Comparison of ENCODE assay signal across 8 cellular contexts in genomic region chr12:107917912-107918800, GRCh38.
DNase-seq lines count a peak whose midpoint lies in the region; ATAC-seq and TF ChIP-seq lines count a peak whose summit lies in the region.

No MANE protein-coding gene starts in this region.

- ATAC-seq in T-cell (replicated peaks in 1 of 4), result no peak
- ATAC-seq in HG02678 (IDR thresholded peaks at IDR 0.05; ENCODE audit: unreplicated experiment), result no peak

- no peak overlapping the region for H3K4me3 ChIP-seq in uterus

- intact Hi-C loops in uterus (cut with DNase I; ENCODE audit: low total_unique reads), result no loop called here

- peaks cover 0 to 3% (median 0%) of the 10 kb centered on the region in 3 donors for H3K4me1 Mint-ChIP-seq in T-cell

- no peak overlapping the region for H3K27ac Mint-ChIP-seq in T-cell

- peak; percentile 12 to 53 (median 36) for TF ChIP-seq CTCF in uterus (IDR thresholded peaks at IDR 0.05)

- no peak overlapping the region for H3K4me3 Mint-ChIP-seq in T-cell

- H3K4me1 ChIP-seq in uterus, result no peaks in the 10 kb centered on the region

- H3K9me3 ChIP-seq in uterus, result no peaks in the 10 kb centered on the region

- no peaks in the 10 kb centered on the region for H3K27me3 ChIP-seq in uterus

- no peak for TF ChIP-seq POLR2A in uterus (IDR thresholded peaks at IDR 0.05)

- H3K27me3 Mint-ChIP-seq in T-cell, result peaks cover 32 to 52% of the 10 kb centered on the region in 2 donors

- POLR2A ChIA-PET in T-cell (lab: Charles Lee), result no interaction called here

- H3K36me3 ChIP-seq in uterus, result no peaks in the 10 kb centered on the region

- H3K36me3 Mint-ChIP-seq in T-cell, result no peaks in the 10 kb centered on the region

- no peak overlapping the region for H3K27ac ChIP-seq in uterus

- H3K9me3 Mint-ChIP-seq in T-cell, result no peaks in the 10 kb centered on the region

- CTCF ChIA-PET in T-cell (lab: Charles Lee), result interaction anchor here in 1 of 2 donors (0.7 kb wide), 1 partner anchor 14 kb away, joined by 3 read pairs; no protein-coding TSS in a partner anchor

- DNase-seq in EL (peak; percentile 8), Kasumi-1 (lab: John Stamatoyannopoulos, UW) (peak; percentile 12 to 25), SW480 (ENCODE audit: low spot score) (peak; percentile 76), iPS-NIHi11 (ENCODE audit: low spot score) (peak; percentile 64), uterus (no peak), T-cell (no peak)
- DNase-seq in stimulated activated CD4-positive, alpha-beta T cell treated with anti-CD3 and anti-CD28 coated beads, Interleukin-12 subunit alpha, Interleukin-12 subunit beta, amount 100 ng/mL, for 4 hours, result no peak

Comparison
In these comparisons a context has a peak if more than half of its experiments do, and no peak if none do; other contexts are left out.
1. DNase-seq: peak in EL (single experiment), Kasumi-1 (2 of 2), SW480 (single experiment) and iPS-NIHi11 (single experiment); none in uterus (0 of 2), T-cell (0 of 34) and stimulated activated CD4-positive, alpha-beta T cell treated with anti-CD3 and anti-CD28 coated beads, Interleukin-12 subunit alpha, Interleukin-12 subunit beta, amount 100 ng/mL, for 4 hours (single experiment).